17 cellular contexts compared by ENCODE assay signal in genomic region chr21:38875694-38876492, GRCh38.
DNase-seq lines count a peak whose midpoint lies in the region; TF ChIP-seq lines count a peak whose summit lies in the region.
"Had no signal": no experiment of that assay in that cellular context is flagged by ENCODE, and none has a peak within 500 bp of the region (broad histone marks: within the 10 kb centered on the region; RNA-seq: fewer than 3 reads in every experiment).

No MANE protein-coding gene starts in this region.

- TF ChIP-seq CTCF in AG09319 (IDR thresholded peaks at IDR 0.05; ENCODE audit: low read depth, low read length) = no peak

- DNase-seq in AG09319 (ENCODE audit: extremely low read depth, low read depth) (peak; percentile 56), EL (peak; percentile 33), NCI-H2107 (lab: John Stamatoyannopoulos, UW) (peak; percentile 43), fibroblast of gingiva (ENCODE audit: low read depth) (peak; percentile 82), cerebellum (ENCODE audit: low spot score) (no peak), COLO668 (lab: John Stamatoyannopoulos, UW; ENCODE audit: unreplicated experiment) (no peak)
- DNase-seq in activated effector memory CD4-positive, alpha-beta T cell treated with anti-CD3 and anti-CD28 coated beads, Interleukin-2, amount 50 U/mL, for 16 hours = no peak
- no peak for DNase-seq in central memory CD4-positive, alpha-beta T cell
- DNase-seq: activated CD4-positive, alpha-beta T cell treated with anti-CD3 and anti-CD28 coated beads, Interleukin-2, amount 10 ng/mL, durations not matched to agents 7 days and 5 days; activated naive CD8-positive, alpha-beta T cell treated with anti-CD3 and anti-CD28 coated beads, Interleukin-2, amount 10 ng/mL, durations not matched to agents 7 days and 5 days; activated T-cell treated with anti-CD3 and anti-CD28 coated beads, Interleukin-2, amount 50 U/mL, for 1 hour; cerebellar nuclear complex; endodermal cell; NCI-H1436; NCI-H82; ovary; RPMI8226 had no signal

Comparison
In these comparisons a context has a peak if more than half of its experiments do, and no peak if none do; other contexts are left out.
1. DNase-seq: peak in AG09319 (single experiment), EL (single experiment), NCI-H2107 (single experiment) and fibroblast of gingiva (single experiment); none in cerebellum (single experiment), activated effector memory CD4-positive, alpha-beta T cell treated with anti-CD3 and anti-CD28 coated beads, Interleukin-2, amount 50 U/mL, for 16 hours (single experiment), COLO668 (single experiment) and central memory CD4-positive, alpha-beta T cell (single experiment).